In genomic region chr9:86282077-86282978, GRCh38 we compare ENCODE assay signal across 8 cellular contexts. TPM values are rescaled to one million over a fixed set of nuclear protein-coding genes. Genes with fewer than 3 reads are reported as not detected.
DNase-seq lines count a peak whose midpoint lies in the region; TF ChIP-seq lines count a peak whose summit lies in the region.

ISCA1 (minus strand) TSS chr9:86282538; CDS start chr9:86282458, 80 bp downstream.

- DNase-seq in COLO668 (lab: John Stamatoyannopoulos, UW; ENCODE audit: unreplicated experiment) (peak; percentile 97), GM20000 (ENCODE audit: low spot score) (peak; percentile 94), HS-5 (ENCODE audit: low read depth) (peak; percentile 63), NK-92 (lab: John Stamatoyannopoulos, UW; ENCODE audit: unreplicated experiment) (peak; percentile 92), medulla oblongata (ENCODE audit: extremely low spot score) (peak; percentile 97)
- DNase-seq in effector CD8-positive, alpha-beta T cell (lab: John Stamatoyannopoulos, UW) = peak; percentile 99
- peak; percentile 94 for DNase-seq in stimulated activated CD8-positive, alpha-beta memory T cell treated with anti-CD3 and anti-CD28 coated beads, Interleukin-12 subunit alpha, Interleukin-12 subunit beta, amount 100 ng/mL, for 1 hour (ENCODE audit: low read depth)

- CTCF ChIA-PET in activated CD8-positive, alpha-beta memory T cell treated with anti-CD3 and anti-CD28 coated beads for 36 hours (lab: Charles Lee) = interaction anchor here (1.0 to 2.6 kb wide), 2 partner anchors 55 to 81 kb away, joined by 4 to 10 read pairs; no protein-coding TSS in a partner anchor

- POLR2A ChIA-PET in activated CD8-positive, alpha-beta memory T cell treated with anti-CD3 and anti-CD28 coated beads for 36 hours (lab: Charles Lee) = interaction anchor here (0.5 to 1.3 kb wide), 12 partner anchors 8 to 1767 kb away, joined by 3 to 8 read pairs (median 5); partner anchors contain the start of genes CDK20 and TUT7

- no peak for TF ChIP-seq CTCF in GM20000 (IDR thresholded peaks at IDR 0.05; ENCODE audit: extremely low read depth, missing control alignments)

RNA-seq across cellular contexts. Expression of gene ISCA1, which starts in this region (rescaled TPM):
- 10 to 100 TPM; 36.3 TPM for total RNA-seq in activated CD8-positive, alpha-beta memory T cell treated with anti-CD3 and anti-CD28 coated beads for 36 hours

Comparison
In these comparisons a context has a peak if more than half of its experiments do, and no peak if none do; other contexts are left out.
1. Peak in every context shown above with its lines: DNase-seq.